In genomic region chr11:125423247-125423849, GRCh38 we compare ENCODE assay signal across 1 cellular context.
TF ChIP-seq lines count a peak whose summit lies in the region.

No MANE protein-coding gene starts in this region.

TF ChIP-seq in GM23338, 12 proteins besides CTCF, POLR2A, EP300 and RAD21 (continued from another document):
- TF ChIP-seq ZNF462 (CRISPR knock-in tag; IDR thresholded peaks at IDR 0.05) (no peak), ETS1 (IDR thresholded peaks at IDR 0.05) (no peak), EZH2 (IDR thresholded peaks at IDR 0.05; ENCODE audit: low read depth, unreplicated experiment) (no peak), CREB1 (CRISPR knock-in tag; IDR thresholded peaks at IDR 0.05; ENCODE audit: low read depth) (no peak), POLR2AphosphoS5 (IDR thresholded peaks at IDR 0.05; ENCODE audit: low read depth) (no peak)
